In genomic region chr14:51954657-51955056, GRCh38 we compare ENCODE assay signal across 20 cellular contexts. TPM values are rescaled to one million over a fixed set of nuclear protein-coding genes. Genes with fewer than 3 reads are reported as not detected.
DNase-seq lines count a peak whose midpoint lies in the region; ATAC-seq and TF ChIP-seq lines count a peak whose summit lies in the region.
"Had no signal": no experiment of that assay in that cellular context is flagged by ENCODE, and none has a peak within 500 bp of the region (broad histone marks: within the 10 kb centered on the region; RNA-seq: fewer than 3 reads in every experiment).

No MANE protein-coding gene starts in this region.

- intact Hi-C loops in transverse colon (cut with DNase I; ENCODE audit: low total_unique reads): no loop called here

- peak overlapping the region; percentile 25 for H3K27ac Mint-ChIP-seq in activated naive CD8-positive, alpha-beta T cell
- H3K27ac Mint-ChIP-seq in activated naive CD8-positive, alpha-beta T cell treated with anti-CD3 and anti-CD28 coated beads for 36 hours: no peak overlapping the region
- H3K27ac Mint-ChIP-seq in central memory CD8-positive, alpha-beta T cell (ENCODE audit: low read depth): peak overlapping the region; percentile 36
- H3K27ac Mint-ChIP-seq in stimulated activated effector memory CD8-positive, alpha-beta T cell treated with anti-CD3 and anti-CD28 coated beads, Interleukin-12 subunit alpha, Interleukin-12 subunit beta, amount 100 ng/mL, for 72 hours: peak overlapping the region; percentile 20
- H3K27ac Mint-ChIP-seq: activated T-helper 2 cell treated with anti-CD3 and anti-CD28 coated beads, Interferon-gamma antibody, Interleukin-2, Interleukin-4, amounts not matched to agents 10 μg/mL and 5 μg/mL and 100 μg/mL, durations not matched to agents 14 hours and 24 hours and 36 hours; stimulated activated naive CD8-positive, alpha-beta T cell treated with anti-CD3 and anti-CD28 coated beads, Interleukin-15, Interleukin-2, amounts not matched to agents 100 ng/mL and 50 ng/mL, for 24 hours had no signal

- no peak overlapping the region for H3K27ac ChIP-seq in transverse colon
- H3K27ac ChIP-seq: adrenal gland, RWPE1, skin epidermis had no signal

- H3K27me3 ChIP-seq in Loucy (ENCODE audit: insufficient read depth, low read length, poor library complexity, severe bottlenecking) (no peaks in the 10 kb centered on the region), transverse colon (no peaks in the 10 kb centered on the region)
- H3K27me3 ChIP-seq: adrenal gland, tibial nerve had no signal

- no peaks in the 10 kb centered on the region for H3K9me2 ChIP-seq in Loucy (replicated peaks; ENCODE audit: low read depth, low read length)

- in situ Hi-C loops in transverse colon (cut with MboI; ENCODE audit: low pct_ligation_motif_present in 1 of 4, low pct_unique_long_range_greater_than_20kb in 1 of 4, low sequenced_read_pairs in 3 of 4): loop anchor here (25.0 kb wide), 3 partner anchors 142 to 667 kb away; partner anchors contain the start of gene FRMD6 (in 1 of the 4)

- H3K4me3 Mint-ChIP-seq in activated naive CD8-positive, alpha-beta T cell: no peak overlapping the region
- H3K4me3 Mint-ChIP-seq in activated naive CD8-positive, alpha-beta T cell treated with anti-CD3 and anti-CD28 coated beads for 36 hours: no peak overlapping the region
- H3K4me3 Mint-ChIP-seq in central memory CD8-positive, alpha-beta T cell: no peak overlapping the region
- no peak overlapping the region for H3K4me3 Mint-ChIP-seq in stimulated activated effector memory CD8-positive, alpha-beta T cell treated with anti-CD3 and anti-CD28 coated beads, Interleukin-12 subunit alpha, Interleukin-12 subunit beta, amount 100 ng/mL, for 72 hours
- H3K4me3 Mint-ChIP-seq: stimulated activated naive CD8-positive, alpha-beta T cell treated with anti-CD3 and anti-CD28 coated beads, Interleukin-15, Interleukin-2, amounts not matched to agents 100 ng/mL and 50 ng/mL, for 24 hours had no signal

- TF ChIP-seq CTCF in Loucy (conservative IDR thresholded peaks at IDR 0.05; ENCODE audit: low read length) (peak; percentile 54), transverse colon (IDR thresholded peaks at IDR 0.05) (no peak)

- no peak for ATAC-seq in central memory CD8-positive, alpha-beta T cell (replicated peaks; ENCODE audit: extremely low read depth, poor library complexity, severe bottlenecking)
- no peak for ATAC-seq in stimulated activated effector memory CD8-positive, alpha-beta T cell treated with anti-CD3 and anti-CD28 coated beads, Interleukin-12 subunit alpha, Interleukin-12 subunit beta, amount 100 ng/mL, for 72 hours
- no peak for ATAC-seq in GM21717 (IDR thresholded peaks at IDR 0.05; ENCODE audit: unreplicated experiment)
- ATAC-seq: left colon had no signal

- H3K9me3 ChIP-seq in Loucy (ENCODE audit: insufficient read depth, low read depth, low read length) (no peaks in the 10 kb centered on the region), transverse colon (peaks cover 0 to 5% of the 10 kb centered on the region in 2 donors)
- H3K9me3 ChIP-seq: adrenal gland had no signal

- H4K20me1 ChIP-seq in Loucy (ENCODE audit: insufficient read depth, low read length, poor library complexity, severe bottlenecking): no peaks in the 10 kb centered on the region

- H3F3A ChIP-seq in Loucy (ENCODE audit: low read depth): no peaks in the 10 kb centered on the region

- H3K27me3 Mint-ChIP-seq in activated naive CD8-positive, alpha-beta T cell: no peaks in the 10 kb centered on the region
- H3K27me3 Mint-ChIP-seq in activated naive CD8-positive, alpha-beta T cell treated with anti-CD3 and anti-CD28 coated beads for 36 hours: no peaks in the 10 kb centered on the region
- no peaks in the 10 kb centered on the region for H3K27me3 Mint-ChIP-seq in central memory CD8-positive, alpha-beta T cell
- H3K27me3 Mint-ChIP-seq: stimulated activated naive CD8-positive, alpha-beta T cell treated with anti-CD3 and anti-CD28 coated beads, Interleukin-15, Interleukin-2, amounts not matched to agents 100 ng/mL and 50 ng/mL, for 24 hours had no signal

- no peak overlapping the region for H3K4me2 ChIP-seq in Loucy (ENCODE audit: low read depth, low read length, poor library complexity, severe bottlenecking)

- no peak for TF ChIP-seq EP300 in transverse colon (IDR thresholded peaks at IDR 0.05; ENCODE audit: low read depth)

- WGBS in transverse colon (ENCODE audit: low coverage in 1 of 2), 2 donors: 100% methylated on average over 1 to 3 of the region's 3 CpGs

- no peak overlapping the region for H2AFZ ChIP-seq in Loucy (ENCODE audit: low read length)

- H3K36me3 Mint-ChIP-seq in activated naive CD8-positive, alpha-beta T cell: peaks cover 50% of the 10 kb centered on the region
- peaks cover 85% of the 10 kb centered on the region for H3K36me3 Mint-ChIP-seq in activated naive CD8-positive, alpha-beta T cell treated with anti-CD3 and anti-CD28 coated beads for 36 hours
- peaks cover 73% of the 10 kb centered on the region for H3K36me3 Mint-ChIP-seq in central memory CD8-positive, alpha-beta T cell (ENCODE audit: insufficient read depth)
- H3K36me3 Mint-ChIP-seq in stimulated activated effector memory CD8-positive, alpha-beta T cell treated with anti-CD3 and anti-CD28 coated beads, Interleukin-12 subunit alpha, Interleukin-12 subunit beta, amount 100 ng/mL, for 72 hours: peaks cover 96% of the 10 kb centered on the region

- peaks cover 28% of the 10 kb centered on the region for H3K9me3 Mint-ChIP-seq in activated naive CD8-positive, alpha-beta T cell (ENCODE audit: low read depth)
- peaks cover 19% of the 10 kb centered on the region for H3K9me3 Mint-ChIP-seq in activated naive CD8-positive, alpha-beta T cell treated with anti-CD3 and anti-CD28 coated beads for 36 hours
- peaks cover 15% of the 10 kb centered on the region for H3K9me3 Mint-ChIP-seq in central memory CD8-positive, alpha-beta T cell
- peaks cover 21% of the 10 kb centered on the region for H3K9me3 Mint-ChIP-seq in stimulated activated effector memory CD8-positive, alpha-beta T cell treated with anti-CD3 and anti-CD28 coated beads, Interleukin-12 subunit alpha, Interleukin-12 subunit beta, amount 100 ng/mL, for 72 hours

- H3K36me3 ChIP-seq in Loucy (ENCODE audit: insufficient read depth, low read length) (peaks cover 91% of the 10 kb centered on the region), transverse colon (no peaks in the 10 kb centered on the region)
- H3K36me3 ChIP-seq: adrenal gland had no signal

- H3K4me3 ChIP-seq in Loucy (ENCODE audit: low read length, poor library complexity, severe bottlenecking) (no peak overlapping the region), transverse colon (no peak overlapping the region)
- H3K4me3 ChIP-seq: adrenal gland, skin epidermis, tibial nerve had no signal

- TF ChIP-seq POLR2A in transverse colon (IDR thresholded peaks at IDR 0.05): no peak

- H3K4me1 ChIP-seq in Loucy (ENCODE audit: insufficient read depth, low read length, poor library complexity, severe bottlenecking): no peaks in the 10 kb centered on the region
- H3K4me1 ChIP-seq in transverse colon: no peaks in the 10 kb centered on the region
- H3K4me1 ChIP-seq: adrenal gland, Caco-2 had no signal

- H3K79me2 ChIP-seq in Loucy (ENCODE audit: insufficient read depth, low read length): no peaks in the 10 kb centered on the region

- no peak for DNase-seq in activated naive CD8-positive, alpha-beta T cell treated with anti-CD3 and anti-CD28 coated beads for 36 hours
- no peak for DNase-seq in central memory CD8-positive, alpha-beta T cell (ENCODE audit: low spot score in 2 of 2)
- no peak for DNase-seq in stimulated activated effector memory CD8-positive, alpha-beta T cell treated with anti-CD3 and anti-CD28 coated beads, Interleukin-12 subunit alpha, Interleukin-12 subunit beta, amount 100 ng/mL, for 72 hours (ENCODE audit: low spot score in 2 of 2)
- no peak for DNase-seq in activated effector memory CD4-positive, alpha-beta T cell treated with Interleukin-2 at 50 U/mL for 16 hours
- DNase-seq in transverse colon: no peak
- DNase-seq: activated CD4-positive, alpha-beta T cell treated with anti-CD3 and anti-CD28 coated beads for 1 hour; adrenal gland; Caco-2; Karpas-422; left colon; NCI-H1092; NCI-H2171 treated with DMSO at 0.1 percent for 48 hours had no signal

- H3K4me1 Mint-ChIP-seq in activated naive CD8-positive, alpha-beta T cell (ENCODE audit: low read depth): peaks cover 13% of the 10 kb centered on the region
- H3K4me1 Mint-ChIP-seq in activated naive CD8-positive, alpha-beta T cell treated with anti-CD3 and anti-CD28 coated beads for 36 hours: peaks cover 10% of the 10 kb centered on the region
- peaks cover 74% of the 10 kb centered on the region for H3K4me1 Mint-ChIP-seq in central memory CD8-positive, alpha-beta T cell
- H3K4me1 Mint-ChIP-seq in stimulated activated effector memory CD8-positive, alpha-beta T cell treated with anti-CD3 and anti-CD28 coated beads, Interleukin-12 subunit alpha, Interleukin-12 subunit beta, amount 100 ng/mL, for 72 hours: peaks cover 54% of the 10 kb centered on the region

- no peak overlapping the region for H3K9ac ChIP-seq in Loucy (ENCODE audit: low read depth, low read length, poor library complexity, severe bottlenecking)

RNA-seq across cellular contexts. Expression of gene RTRAF, which starts 34.7 kb away (rescaled TPM):
- 100 to 1,000 TPM; 235 to 243 TPM for total RNA-seq in activated naive CD8-positive, alpha-beta T cell treated with anti-CD3 and anti-CD28 coated beads for 36 hours
- total RNA-seq in transverse colon: 10 to 100 TPM; 28.1 to 92.8 (median 51.5) TPM
